19 cellular contexts compared by ENCODE assay signal in genomic region chr3:45154641-45155147, GRCh38. TPM values are rescaled to one million over a fixed set of nuclear protein-coding genes. Genes with fewer than 3 reads are reported as not detected.
DNase-seq lines count a peak whose midpoint lies in the region; ATAC-seq, FAIRE-seq and TF ChIP-seq lines count a peak whose summit lies in the region.
"Had no signal": no experiment of that assay in that cellular context is flagged by ENCODE, and none has a peak within 500 bp of the region (broad histone marks: within the 10 kb centered on the region; RNA-seq: fewer than 3 reads in every experiment).

No MANE protein-coding gene starts in this region.

- no peak overlapping the region for H3K14ac ChIP-seq in neuronal stem cell (ENCODE audit: low read length)

- no peak overlapping the region for H2BK120ac ChIP-seq in neuronal stem cell (ENCODE audit: low read depth, low read length)

- H2AK5ac ChIP-seq in neuronal stem cell (ENCODE audit: low read depth, low read length) = no peak overlapping the region

- peaks cover 16% of the 10 kb centered on the region for H3K9me3 Mint-ChIP-seq in T-helper 2 cell treated with Interferon-gamma antibody and Interleukin-4, amounts not matched to agents 5 μg/mL and 100 μg/mL, for 36 hours
- H3K9me3 Mint-ChIP-seq: central memory CD8-positive, alpha-beta T cell had no signal

- no peak overlapping the region for H3K18ac ChIP-seq in neuronal stem cell (ENCODE audit: low read length)

- no peak overlapping the region for H4K91ac ChIP-seq in neuronal stem cell (ENCODE audit: low read depth, low read length, poor library complexity)

- H3K4me1 Mint-ChIP-seq in T-helper 2 cell treated with Interferon-gamma antibody and Interleukin-4, amounts not matched to agents 5 μg/mL and 100 μg/mL, for 36 hours (ENCODE audit: low read depth) = peaks cover 5% of the 10 kb centered on the region
- H3K4me1 Mint-ChIP-seq: central memory CD8-positive, alpha-beta T cell had no signal

- H2BK12ac ChIP-seq in neuronal stem cell (ENCODE audit: low read length) = no peak overlapping the region

- H3K4me3 ChIP-seq in bronchial epithelial cell (ENCODE audit: low read depth, low read length) (no peak overlapping the region), neuronal stem cell (ENCODE audit: low read length in 2 of 2) (no peak overlapping the region), pancreas (no peak overlapping the region)
- H3K4me3 ChIP-seq: heart right ventricle, stomach had no signal

- no CpG with 5 or more reads among the region's 6 CpGs for WGBS in neuronal stem cell (ENCODE audit: extremely low coverage in 2 of 2, insufficient read length in 2 of 2, insufficient replicate concordance in 1 of 2), 2 donors
- WGBS in pancreas, 2 donors = 78 to 83% methylated on average over 6 of the region's 6 CpGs

- H4K8ac ChIP-seq in neuronal stem cell (ENCODE audit: low read depth, low read length) = no peak overlapping the region

- H3K36me3 ChIP-seq in bronchial epithelial cell (ENCODE audit: control insufficient read depth, insufficient read depth, low read length) (no peaks in the 10 kb centered on the region), neuronal stem cell (replicated peaks in 1 of 2; ENCODE audit: control insufficient read depth in 2 of 2, insufficient read depth in 2 of 2, low read length in 2 of 2) (no peaks in the 10 kb centered on the region), pancreas (no peaks in the 10 kb centered on the region)
- H3K36me3 ChIP-seq: heart right ventricle, stomach had no signal

- FAIRE-seq in bronchial epithelial cell (lab: Jason Lieb, UNC) (peak; percentile 95), pancreas (lab: Jason Lieb, UNC) (no peak)
- FAIRE-seq: kidney had no signal

- H3K27me3 ChIP-seq in bronchial epithelial cell (ENCODE audit: control insufficient read depth, insufficient read depth, low read length) (no peaks in the 10 kb centered on the region), neuronal stem cell (ENCODE audit: control insufficient read depth in 3 of 3, insufficient read depth in 3 of 3, low read depth in 1 of 3, low read length in 3 of 3) (no peaks in the 10 kb centered on the region), pancreas (no peaks in the 10 kb centered on the region)
- H3K27me3 ChIP-seq: heart right ventricle, stomach had no signal

- no peak overlapping the region for H2BK5ac ChIP-seq in neuronal stem cell (ENCODE audit: low read length)

- peak overlapping the region; percentile 33 for H2AFZ ChIP-seq in neuronal stem cell (ENCODE audit: low read length)

- no peak overlapping the region for H3K4ac ChIP-seq in neuronal stem cell (ENCODE audit: low read length)

- TF ChIP-seq CTCF in bronchial epithelial cell (IDR thresholded peaks at IDR 0.05; ENCODE audit: insufficient read depth, low read length, severe bottlenecking) (no peak), pancreas (IDR thresholded peaks at IDR 0.05) (no peak)

- intact Hi-C loops in pancreas (cut with DNase I) = no loop called here

- H3K4me2 ChIP-seq in neuronal stem cell (ENCODE audit: insufficient read depth, low read length, poor library complexity, severe bottlenecking) = no peak overlapping the region

- no peak overlapping the region for H2BK15ac ChIP-seq in neuronal stem cell (ENCODE audit: low read length)

- H3K27ac ChIP-seq in neuronal stem cell (replicated peaks; ENCODE audit: low read length) (no peak overlapping the region), pancreas (no peak overlapping the region)
- H3K27ac ChIP-seq: heart right ventricle, stomach had no signal

- H3K9me3 ChIP-seq in neuronal stem cell (replicated peaks in 1 of 2; ENCODE audit: control insufficient read depth in 2 of 2, insufficient read depth in 1 of 2, low read depth in 1 of 2, low read length in 2 of 2) (peaks cover 0 to 6% of the 10 kb centered on the region in 2 donors), pancreas (no peaks in the 10 kb centered on the region)

- no peaks in the 10 kb centered on the region for H3K79me1 ChIP-seq in neuronal stem cell (ENCODE audit: low read depth, low read length)

- peaks cover 33% of the 10 kb centered on the region for H3K27me3 Mint-ChIP-seq in T-helper 2 cell treated with Interferon-gamma antibody and Interleukin-4, amounts not matched to agents 5 μg/mL and 100 μg/mL, for 36 hours (ENCODE audit: low read depth)

- H3K4me1 ChIP-seq in neuronal stem cell (ENCODE audit: control insufficient read depth in 2 of 2, insufficient read depth in 1 of 2, low read depth in 1 of 2, low read length in 2 of 2) (no peaks in the 10 kb centered on the region), pancreas (no peaks in the 10 kb centered on the region)
- H3K4me1 ChIP-seq: heart right ventricle, stomach had no signal

- no peak overlapping the region for H3K4me3 Mint-ChIP-seq in T-helper 2 cell treated with Interferon-gamma antibody and Interleukin-4, amounts not matched to agents 5 μg/mL and 100 μg/mL, for 36 hours
- H3K4me3 Mint-ChIP-seq: central memory CD8-positive, alpha-beta T cell; IgD-negative memory B cell had no signal

- no peak for ATAC-seq in pancreas
- ATAC-seq: heart right ventricle had no signal

- DNase-seq in H4 (ENCODE audit: low spot score) = peak; percentile 31
- peak; percentile 66 for DNase-seq in RKO (ENCODE audit: low spot score)
- DNase-seq in bronchial epithelial cell (ENCODE audit: low read depth) = peak; percentile 99
- no peak for DNase-seq in neuronal stem cell (ENCODE audit: low spot score)
- no peak for DNase-seq in T-helper 2 cell treated with Interferon-gamma antibody and Interleukin-4, amounts not matched to agents 5 μg/mL and 100 μg/mL, for 36 hours (ENCODE audit: low spot score)
- no peak for DNase-seq in NOMO-1 treated with dmso at 0.1 percent for 144 hours (lab: John Stamatoyannopoulos, UW; ENCODE audit: unreplicated experiment)
- DNase-seq in activated CD8-positive, alpha-beta memory T cell treated with anti-CD3 and anti-CD28 coated beads, Interleukin-2, amount 50 U/mL, for 4 hours = no peak
- DNase-seq in pancreas = no peak
- DNase-seq: activated naive CD4-positive, alpha-beta T cell treated with anti-CD3 and anti-CD28 coated beads, Interleukin-2, amount 50 U/mL, for 16 hours; C1 segment of cervical spinal cord; DMS79 treated with DMSO at 0.1 percent for 48 hours; heart right ventricle; kidney; NCI-H1436; OCI-M1; stomach; T-helper 1 cell had no signal

- H3K9ac ChIP-seq in neuronal stem cell (ENCODE audit: low read depth, low read length, poor library complexity) = no peak overlapping the region

- no peak overlapping the region for H3K23ac ChIP-seq in neuronal stem cell (ENCODE audit: low read depth, low read length, poor library complexity)

- H3K36me3 Mint-ChIP-seq in T-helper 2 cell treated with Interferon-gamma antibody and Interleukin-4, amounts not matched to agents 5 μg/mL and 100 μg/mL, for 36 hours (ENCODE audit: low read depth) = peaks cover 13% of the 10 kb centered on the region
- H3K36me3 Mint-ChIP-seq: IgD-negative memory B cell had no signal

- H3K27ac Mint-ChIP-seq in T-helper 2 cell treated with Interferon-gamma antibody and Interleukin-4, amounts not matched to agents 5 μg/mL and 100 μg/mL, for 36 hours = no peak overlapping the region
- H3K27ac Mint-ChIP-seq: IgD-negative memory B cell had no signal

RNA-seq across cellular contexts. Expression of gene CDCP1, which starts 8.5 kb away (rescaled TPM):
- total RNA-seq in H4 (2014; rRNA removed; shearing (Covaris generic)) = 0.12 and 0.31 TPM in 2 replicates
- total RNA-seq in bronchial epithelial cell (41.3 and 64.9 TPM in 2 replicates), pancreas (10 to 100 TPM in 3 of 6 donors, 1 to 10 TPM in 3; 7.9 to 22.2 (median 10.3) TPM)
- 0.01 TPM for polyA plus RNA-seq in neuronal stem cell (2013, experiment 1 of 2)
- polyA plus RNA-seq in neuronal stem cell (2013, experiment 2 of 2) = 0.01 TPM
- 1 to 10 TPM; 3.4 to 4.1 TPM for polyA plus RNA-seq in pancreas
- polyA plus RNA-seq: IgD-negative memory B cell had no signal

Comparison
In these comparisons a context has a peak if more than half of its experiments do, and no peak if none do; other contexts are left out.
1. DNase-seq: peak in H4 (single experiment), RKO (single experiment) and bronchial epithelial cell (single experiment); none in neuronal stem cell (single experiment), T-helper 2 cell treated with Interferon-gamma antibody and Interleukin-4, amounts not matched to agents 5 μg/mL and 100 μg/mL, for 36 hours (single experiment), NOMO-1 treated with dmso at 0.1 percent for 144 hours (single experiment), activated CD8-positive, alpha-beta memory T cell treated with anti-CD3 and anti-CD28 coated beads, Interleukin-2, amount 50 U/mL, for 4 hours (single experiment) and pancreas (0 of 6).